22 cellular contexts compared by ENCODE assay signal in the genomic region with DNA sequence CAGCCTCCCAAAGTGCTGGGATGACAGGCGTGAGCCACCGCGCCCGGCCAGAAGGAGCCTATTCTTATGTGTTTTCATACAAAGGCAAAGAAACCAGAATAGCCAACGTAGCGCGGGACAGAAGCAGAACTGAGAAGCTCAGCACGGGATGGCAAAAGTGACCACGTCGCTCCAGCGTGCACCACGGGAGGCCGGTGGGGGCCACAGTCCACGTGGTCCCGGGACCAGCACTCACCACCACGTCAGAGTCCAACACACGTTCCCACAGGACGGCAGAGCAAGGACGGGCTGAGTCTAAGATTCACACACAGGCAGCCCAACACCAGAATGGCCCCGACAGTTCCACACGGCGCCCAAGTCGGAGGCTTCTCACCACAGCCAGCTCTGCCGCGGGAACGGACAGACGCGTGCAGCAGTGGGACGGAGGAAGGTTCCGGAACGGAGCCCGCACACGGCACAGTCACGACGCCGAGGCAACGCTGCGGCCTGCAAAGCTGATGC. TPM values are rescaled to one million over a fixed set of nuclear protein-coding genes. Genes with fewer than 3 reads are reported as not detected.
A peak's percentile ranks its signal among the peaks of the same experiment; 100 is the strongest.
DNase-seq lines count a peak whose midpoint lies in the region; ATAC-seq and TF ChIP-seq lines count a peak whose summit lies in the region.
"Had no signal": no experiment of that assay in that cellular context is flagged by ENCODE, and none has a peak within 500 bp of the region (broad histone marks: within the 10 kb centered on the region; RNA-seq: fewer than 3 reads in every experiment).

No MANE protein-coding gene starts in this region.

- no peak for TF ChIP-seq EP300 in esophagus muscularis mucosa (IDR thresholded peaks at IDR 0.05)

- peaks cover 2 to 3% of the 10 kb centered on the region in 2 donors for H3K9me3 Mint-ChIP-seq in natural killer cell
- H3K9me3 Mint-ChIP-seq: CD4-positive, alpha-beta T cell had no signal

- TF ChIP-seq CTCF in heart right ventricle (IDR thresholded peaks at IDR 0.05) (no peak), natural killer cell (IDR thresholded peaks at IDR 0.05) (no peak), esophagus muscularis mucosa (IDR thresholded peaks at IDR 0.05) (no peak)

- 88 to 89% methylated on average over 38 of the region's 38 CpGs for WGBS in heart right ventricle, 2 donors
- 87 to 89% methylated on average over 38 of the region's 38 CpGs for WGBS in aorta, 2 donors
- 85% methylated on average over 36 of the region's 38 CpGs for WGBS in esophagus muscularis mucosa

- H3K4me3 ChIP-seq in heart right ventricle (no peak overlapping the region), aorta (ENCODE audit: low read length in 2 of 2) (no peak overlapping the region), esophagus muscularis mucosa (no peak overlapping the region)
- H3K4me3 ChIP-seq: GM23338, K562, PC-9, SJSA1 had no signal

- H3K27ac Mint-ChIP-seq in natural killer cell, result no peak overlapping the region
- H3K27ac Mint-ChIP-seq: B cell; CD4-positive, alpha-beta T cell; GM23338 had no signal

- no peaks in the 10 kb centered on the region for H3K27me3 ChIP-seq in heart right ventricle
- H3K27me3 ChIP-seq in aorta (ENCODE audit: control insufficient read depth in 1 of 2, insufficient read depth in 2 of 2, low read length in 1 of 2), result no peaks in the 10 kb centered on the region
- peaks cover 0 to 7% (median 0%) of the 10 kb centered on the region in 4 donors for H3K27me3 ChIP-seq in esophagus muscularis mucosa
- H3K27me3 ChIP-seq: SJSA1 had no signal

- H3K9me3 ChIP-seq in heart right ventricle, result no peaks in the 10 kb centered on the region
- no peaks in the 10 kb centered on the region for H3K9me3 ChIP-seq in aorta (ENCODE audit: control insufficient read depth, low read length)
- H3K9me3 ChIP-seq in esophagus muscularis mucosa, result no peaks in the 10 kb centered on the region

- no peaks in the 10 kb centered on the region for H3K4me1 Mint-ChIP-seq in natural killer cell
- H3K4me1 Mint-ChIP-seq: B cell had no signal

- H3K27ac ChIP-seq in heart right ventricle (no peak overlapping the region), aorta (ENCODE audit: low read depth in 1 of 2, low read length in 2 of 2) (no peak overlapping the region), esophagus muscularis mucosa (replicated peaks in 1 of 4) (no peak overlapping the region)
- H3K27ac ChIP-seq: PC-9, RWPE1, SJSA1 had no signal

- no peaks in the 10 kb centered on the region for H3K36me3 Mint-ChIP-seq in natural killer cell

- no peak overlapping the region for H3K4me3 Mint-ChIP-seq in natural killer cell
- H3K4me3 Mint-ChIP-seq: B cell; CD4-positive, alpha-beta T cell; GM23338 had no signal

- H3K27me3 Mint-ChIP-seq in natural killer cell (ENCODE audit: low read depth in 2 of 2), result no peaks in the 10 kb centered on the region
- H3K27me3 Mint-ChIP-seq: B cell; CD4-positive, alpha-beta T cell had no signal

- no peak for ATAC-seq in Right ventricle myocardium inferior
- ATAC-seq in heart right ventricle, result no peak
- no peak for ATAC-seq in left ventricle myocardium superior
- ATAC-seq in natural killer cell, result no peak
- ATAC-seq in aorta (ENCODE audit: low FRiP score), result no peak
- ATAC-seq in HG03175 (IDR thresholded peaks at IDR 0.05; ENCODE audit: unreplicated experiment), result no peak
- ATAC-seq: GM23338, HCT116, K562 had no signal

- peaks cover 0 to 69% (median 22%) of the 10 kb centered on the region in 9 donors for H3K36me3 ChIP-seq in heart right ventricle
- H3K36me3 ChIP-seq in aorta (ENCODE audit: control insufficient read depth in 1 of 2, insufficient read depth in 2 of 2, low read length in 1 of 2), result no peaks in the 10 kb centered on the region
- H3K36me3 ChIP-seq in esophagus muscularis mucosa, result peaks cover 0 to 74% (median 36%) of the 10 kb centered on the region in 4 donors

- intact Hi-C loops in Right ventricle myocardium inferior (cut with DNase I) (no loop called here), heart right ventricle (cut with DNase I) (no loop called here), left ventricle myocardium superior (cut with micrococcal nuclease) (no loop called here), natural killer cell (cut with micrococcal nuclease) (no loop called here), aorta (cut with DNase I) (no loop called here), esophagus muscularis mucosa (cut with DNase I) (no loop called here)

- TF ChIP-seq POLR2A in esophagus muscularis mucosa (IDR thresholded peaks at IDR 0.05; ENCODE audit: low read depth), result no peak

- DNase-seq in Right ventricle myocardium inferior (ENCODE audit: missing footprints) (peak; percentile 57), heart right ventricle (no peak), left ventricle myocardium superior (peak; percentile 23), natural killer cell (peak; percentile 12), aorta (peak; percentile 43 to 55), NCI-H82 (lab: John Stamatoyannopoulos, UW) (no peak), esophagus muscularis mucosa (ENCODE audit: extremely low spot score) (no peak)
- DNase-seq: 8988T; Caco-2; CD4-positive, alpha-beta T cell; NCI-H1417; NCI-H187 treated with DMSO at 0.1 percent for 48 hours; NCI-H226; NCI-H524; PC-9 had no signal

- H3K4me1 ChIP-seq in heart right ventricle, result no peaks in the 10 kb centered on the region
- no peaks in the 10 kb centered on the region for H3K4me1 ChIP-seq in aorta (ENCODE audit: control insufficient read depth in 1 of 2, insufficient read depth in 2 of 2, low read length in 2 of 2)
- no peaks in the 10 kb centered on the region for H3K4me1 ChIP-seq in esophagus muscularis mucosa
- H3K4me1 ChIP-seq: Caco-2, SJSA1 had no signal

RNA-seq across cellular contexts. Expression of a gene that starts 18.8 kb away (rescaled TPM):
- total RNA-seq in Right ventricle myocardium inferior, result 51.4 TPM
- 10 to 100 TPM; 29.8 to 55.4 (median 46.3) TPM for total RNA-seq in heart right ventricle
- polyA plus RNA-seq in heart right ventricle, result 100 to 1,000 TPM in 1 of 2 donors, 10 to 100 TPM in 1; 44.0 to 103 TPM
- total RNA-seq in left ventricle myocardium superior, result 51.9 TPM
- 10 to 100 TPM; 46.9 to 62.8 (median 49.8) TPM for total RNA-seq in natural killer cell
- 10 to 100 TPM; 34.7 to 44.7 TPM for total RNA-seq in aorta
- polyA plus RNA-seq in aorta, result 10 to 100 TPM; 38.8 to 62.6 TPM
- total RNA-seq in esophagus muscularis mucosa, result 10 to 100 TPM; 31.6 to 61.4 (median 55.5) TPM

RNA-seq across cellular contexts. Expression of a gene that starts 49.3 kb away (rescaled TPM):
- total RNA-seq in Right ventricle myocardium inferior (164 TPM), heart right ventricle (100 to 1,000 TPM in 8 of 10 donors, 10 to 100 TPM in 2; 88.3 to 173 (median 128) TPM), left ventricle myocardium superior (194 TPM), natural killer cell (10 to 100 TPM; 14.0 to 19.4 (median 14.6) TPM), aorta (10 to 100 TPM in 1 of 2 donors, 1 to 10 TPM in 1; 7.8 to 19.1 TPM), esophagus muscularis mucosa (1 to 10 TPM; 4.0 to 8.3 (median 5.4) TPM)
- polyA plus RNA-seq in heart right ventricle (100 to 1,000 TPM in 1 of 2 donors, 10 to 100 TPM in 1; 73.9 to 362 TPM), aorta (10 to 100 TPM in 1 of 2 donors, 1 to 10 TPM in 1; 3.1 to 41.8 TPM)

RNA-seq across cellular contexts. Expression of a gene that starts 56.2 kb away (rescaled TPM):
- total RNA-seq in Right ventricle myocardium inferior (6.1 TPM), heart right ventricle (1 to 10 TPM; 1.9 to 6.5 (median 2.7) TPM), left ventricle myocardium superior (6.8 TPM), natural killer cell (10 to 100 TPM; 16.3 to 20.9 (median 16.6) TPM), aorta (1 to 10 TPM; 3.7 to 9.7 TPM), esophagus muscularis mucosa (1 to 10 TPM; 2.1 to 8.9 (median 2.4) TPM)
- polyA plus RNA-seq in heart right ventricle (10 to 100 TPM in 1 of 2 donors, 1 to 10 TPM in 1; 3.0 to 19.9 TPM), aorta (10 to 100 TPM in 1 of 2 donors, 1 to 10 TPM in 1; 1.3 to 16.3 TPM)

Comparison
In these comparisons a context has a peak if more than half of its experiments do, and no peak if none do; other contexts are left out.
1. DNase-seq: peak in Right ventricle myocardium inferior (single experiment), left ventricle myocardium superior (single experiment), natural killer cell (single experiment) and aorta (2 of 2); none in heart right ventricle (0 of 2), NCI-H82 (single experiment) and esophagus muscularis mucosa (single experiment).